8 cellular contexts compared by ENCODE assay signal in genomic region chr3:79521221-79521848, GRCh38.
DNase-seq lines count a peak whose midpoint lies in the region; ATAC-seq, FAIRE-seq and TF ChIP-seq lines count a peak whose summit lies in the region.

No MANE protein-coding gene starts in this region.

- peak; percentile 62 for TF ChIP-seq CTCF in A549 (IDR thresholded peaks at IDR 0.05)
- peak; percentile 50 for TF ChIP-seq CTCF in GM12872 (IDR thresholded peaks at IDR 0.05; ENCODE audit: insufficient read depth, low read depth, low read length)
- TF ChIP-seq CTCF in coronary artery (IDR thresholded peaks at IDR 0.05): peak; percentile 36
- peak; percentile 74 to 79 (median 75) for TF ChIP-seq CTCF in nephron (IDR thresholded peaks at IDR 0.05; ENCODE audit: unreplicated experiment in 3 of 3)

- H3K27me3 Mint-ChIP-seq in nephron (ENCODE audit: low read depth): no peaks in the 10 kb centered on the region

- H3K4me1 Mint-ChIP-seq in nephron: peaks cover 3% of the 10 kb centered on the region

- 4% methylated on average over 8 of the region's 8 CpGs for WGBS in A549 (ENCODE audit: missing lambda C conversion rate)

- H3K27ac ChIP-seq in A549 (no peak overlapping the region), coronary artery (no peak overlapping the region)

- H3K4me3 Mint-ChIP-seq in nephron: no peak overlapping the region

- no peaks in the 10 kb centered on the region for H3K9me3 ChIP-seq in A549

- CTCF ChIA-PET in A549 (lab: Yijun Ruan, JAX): interaction anchor here (1.1 to 1.9 kb wide), 4 partner anchors 10 to 25 kb away, joined by 3 to 5 read pairs (median 3); no protein-coding TSS in a partner anchor

- no peak overlapping the region for H3K4me3 ChIP-seq in A549
- H3K4me3 ChIP-seq in coronary artery: no peak overlapping the region

- TF ChIP-seq RAD21 in A549 (conservative IDR thresholded peaks at IDR 0.05 in 1 of 2, IDR thresholded peaks at IDR 0.05 in 1 of 2): peak; percentile 79 to 81

- no peak for TF ChIP-seq EP300 in A549 (IDR thresholded peaks at IDR 0.05)

- ATAC-seq in A549 (peak; percentile 62 to 73; a peak in 4 of 6 replicates), HG03066 (IDR thresholded peaks at IDR 0.05; ENCODE audit: low read depth, unreplicated experiment) (peak; percentile 61)

- DNase-seq in A549 (ENCODE audit: low read depth in 1 of 2, low spot score in 1 of 2): peak; percentile 10 to 55
- peak; percentile 15 for DNase-seq in NCI-H82 treated with DMSO at 0.1 percent for 48 hours (lab: John Stamatoyannopoulos, UW; ENCODE audit: unreplicated experiment)
- DNase-seq in coronary artery (ENCODE audit: low spot score): no peak
- no peak for DNase-seq in stimulated activated CD4-positive, alpha-beta T cell treated with anti-CD3 and anti-CD28 coated beads, Interleukin-2, amount 100 ng/mL, for 24 hours
- DNase-seq in occipital lobe (lab: John Stamatoyannopoulos, UW): no peak

- H3K27ac Mint-ChIP-seq in nephron: peak overlapping the region in 2 of 3 experiments; percentile 14 to 74

- no peaks in the 10 kb centered on the region for H3K36me3 Mint-ChIP-seq in nephron (ENCODE audit: low read depth)

- 0 out of 3 replicates have a peak overlapping the region, but pooled peaks have one; percentile 15 for H3K4me2 ChIP-seq in A549

- POLR2A ChIA-PET in A549 (lab: Yijun Ruan, JAX): no interaction called here

- no peaks in the 10 kb centered on the region for H3K4me1 ChIP-seq in A549

- FAIRE-seq in A549 (lab: Jason Lieb, UNC): no peak

- H3K9me3 Mint-ChIP-seq in nephron: no peaks in the 10 kb centered on the region

- no peak for TF ChIP-seq POLR2A in A549 (IDR thresholded peaks at IDR 0.05; ENCODE audit: low read length)

TF ChIP-seq in A549, 52 proteins besides CTCF, POLR2A, EP300 and RAD21:
- TF ChIP-seq SMC3 (IDR thresholded peaks at IDR 0.05) (peak; percentile 63), EHMT2 (IDR thresholded peaks at IDR 0.05; ENCODE audit: low read depth) (no peak)
TF ChIP-seq in A549: peak in this region for 1.

Comparison
In these comparisons a context has a peak if more than half of its experiments do, and no peak if none do; other contexts are left out.
1. DNase-seq: peak in A549 (2 of 2) and NCI-H82 treated with DMSO at 0.1 percent for 48 hours (single experiment); none in coronary artery (single experiment), stimulated activated CD4-positive, alpha-beta T cell treated with anti-CD3 and anti-CD28 coated beads, Interleukin-2, amount 100 ng/mL, for 24 hours (0 of 2) and occipital lobe (single experiment).
2. Peak in every context shown above with its lines, with median percentiles within 50 percentile points of each other: CTCF ChIP-seq.